Comparison of ENCODE assay signal across 17 cellular contexts in the genomic region with DNA sequence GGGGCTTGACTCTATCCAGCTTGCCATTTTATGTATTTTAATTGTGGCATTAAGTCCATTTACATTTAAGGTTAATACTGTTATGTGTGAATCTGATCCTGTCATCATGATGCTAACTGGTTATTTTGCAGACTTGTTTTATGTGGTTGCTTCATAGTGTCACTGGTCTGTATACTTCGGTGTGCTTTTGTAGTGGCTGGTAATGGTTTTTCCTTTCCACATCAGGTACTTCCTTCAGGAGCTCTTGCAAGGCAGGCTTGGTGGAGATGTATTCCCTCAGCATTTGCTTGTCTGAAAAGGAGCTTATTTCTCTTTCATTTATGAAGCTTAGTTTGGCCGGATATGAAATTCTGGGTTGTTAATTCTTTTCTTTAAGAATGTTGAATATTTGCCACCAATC.
DNase-seq lines count a peak whose midpoint lies in the region; ATAC-seq, FAIRE-seq and TF ChIP-seq lines count a peak whose summit lies in the region.
"Had no signal": no experiment of that assay in that cellular context is flagged by ENCODE, and none has a peak within 500 bp of the region (broad histone marks: within the 10 kb centered on the region; RNA-seq: fewer than 3 reads in every experiment).

No MANE protein-coding gene starts in this region.

- H3K4me3 Mint-ChIP-seq in activated CD8-positive, alpha-beta T cell treated with anti-CD3 and anti-CD28 coated beads, Interleukin-2, amount 10 ng/mL, durations not matched to agents 7 days and 5 days = peak overlapping the region; percentile 7
- no peak overlapping the region for H3K4me3 Mint-ChIP-seq in activated CD8-positive, alpha-beta T cell treated with anti-CD3 and anti-CD28 coated beads for 36 hours
- no peak overlapping the region for H3K4me3 Mint-ChIP-seq in endodermal cell
- H3K4me3 Mint-ChIP-seq: CD4-positive, alpha-beta memory T cell; GM23338; H9 had no signal

- H2AFZ ChIP-seq in DND-41 (ENCODE audit: low read depth, low read length) = no peak overlapping the region
- H2AFZ ChIP-seq: GM23338 had no signal

- POLR2A ChIA-PET in activated CD8-positive, alpha-beta T cell treated with anti-CD3 and anti-CD28 coated beads, Interleukin-2, amount 10 ng/mL, durations not matched to agents 7 days and 5 days (lab: Charles Lee) = no interaction called here
- POLR2A ChIA-PET in activated CD8-positive, alpha-beta T cell treated with anti-CD3 and anti-CD28 coated beads for 36 hours (lab: Charles Lee) = no interaction called here

- H3K36me3 Mint-ChIP-seq in activated CD8-positive, alpha-beta T cell treated with anti-CD3 and anti-CD28 coated beads, Interleukin-2, amount 10 ng/mL, durations not matched to agents 7 days and 5 days (ENCODE audit: low read depth) = peaks cover 63% of the 10 kb centered on the region
- peaks cover 35% of the 10 kb centered on the region for H3K36me3 Mint-ChIP-seq in activated CD8-positive, alpha-beta T cell treated with anti-CD3 and anti-CD28 coated beads for 36 hours (ENCODE audit: low read depth)
- H3K36me3 Mint-ChIP-seq in endodermal cell (ENCODE audit: low read depth) = peaks cover 80% of the 10 kb centered on the region

- FAIRE-seq in GM12892 (lab: Jason Lieb, UNC) = peak; percentile 46
- FAIRE-seq: G401.6, GM19239 had no signal

- peaks cover 42% of the 10 kb centered on the region for H3K36me3 ChIP-seq in DND-41 (ENCODE audit: insufficient read depth, low read length)
- peaks cover 53% of the 10 kb centered on the region for H3K36me3 ChIP-seq in endodermal cell (ENCODE audit: control insufficient read depth, insufficient read depth, low read length)

- H3K9me3 ChIP-seq in DND-41 (ENCODE audit: insufficient read depth, low read length, severe bottlenecking) = no peaks in the 10 kb centered on the region
- H3K9me3 ChIP-seq in endodermal cell (ENCODE audit: control insufficient read depth, low read length) = peaks cover 78% of the 10 kb centered on the region

- no peak overlapping the region for H3K4me2 ChIP-seq in DND-41 (ENCODE audit: insufficient read depth, low read length)
- H3K4me2 ChIP-seq: GM23338 had no signal

- H3K27me3 ChIP-seq in DND-41 (ENCODE audit: insufficient read depth, low read length, poor library complexity) (no peaks in the 10 kb centered on the region), endodermal cell (ENCODE audit: control insufficient read depth, insufficient read depth, low read length, poor library complexity, severe bottlenecking) (no peaks in the 10 kb centered on the region)

- no peaks in the 10 kb centered on the region for H3K79me2 ChIP-seq in DND-41 (ENCODE audit: insufficient read depth, low read length)

- TF ChIP-seq CTCF in activated CD8-positive, alpha-beta T cell treated with anti-CD3 and anti-CD28 coated beads for 36 hours (IDR thresholded peaks at IDR 0.05) = no peak
- TF ChIP-seq CTCF in DND-41 (IDR thresholded peaks at IDR 0.05; ENCODE audit: borderline replicate concordance, extremely low read depth, low read length, poor library complexity, severe bottlenecking) = no peak
- TF ChIP-seq CTCF in endodermal cell (conservative IDR thresholded peaks at IDR 0.05) = no peak

- CTCF ChIA-PET in activated CD8-positive, alpha-beta T cell treated with anti-CD3 and anti-CD28 coated beads, Interleukin-2, amount 10 ng/mL, durations not matched to agents 7 days and 5 days (lab: Charles Lee) = interaction anchor here (1.0 to 1.6 kb wide), 2 partner anchors 14 to 19 kb away, joined by 4 read pairs; no protein-coding TSS in a partner anchor
- CTCF ChIA-PET in activated CD8-positive, alpha-beta T cell treated with anti-CD3 and anti-CD28 coated beads for 36 hours (lab: Charles Lee) = interaction anchor here (1.3 kb wide), 1 partner anchor 25 kb away, joined by 3 read pairs; no protein-coding TSS in a partner anchor

- ATAC-seq in activated CD8-positive, alpha-beta T cell treated with anti-CD3 and anti-CD28 coated beads, Interleukin-2, amount 10 ng/mL, durations not matched to agents 7 days and 5 days = no peak
- no peak for ATAC-seq in activated CD8-positive, alpha-beta T cell treated with anti-CD3 and anti-CD28 coated beads for 36 hours
- peak; percentile 74 for ATAC-seq in DND-41 (ENCODE audit: insufficient read depth, low read depth)
- ATAC-seq: GM23338, HCT116 had no signal

- H3K9ac ChIP-seq in DND-41 (ENCODE audit: low read depth, low read length) (no peak overlapping the region), endodermal cell (ENCODE audit: extremely low read depth, low read length, poor library complexity, severe bottlenecking) (no peak overlapping the region)

- peaks cover 14% of the 10 kb centered on the region for H3K9me3 Mint-ChIP-seq in activated CD8-positive, alpha-beta T cell treated with anti-CD3 and anti-CD28 coated beads, Interleukin-2, amount 10 ng/mL, durations not matched to agents 7 days and 5 days (ENCODE audit: insufficient read depth)
- peaks cover 27% of the 10 kb centered on the region for H3K9me3 Mint-ChIP-seq in activated CD8-positive, alpha-beta T cell treated with anti-CD3 and anti-CD28 coated beads for 36 hours
- peaks cover 70% of the 10 kb centered on the region for H3K9me3 Mint-ChIP-seq in endodermal cell

- H3K27me3 Mint-ChIP-seq in activated CD8-positive, alpha-beta T cell treated with anti-CD3 and anti-CD28 coated beads, Interleukin-2, amount 10 ng/mL, durations not matched to agents 7 days and 5 days (ENCODE audit: low read depth) = no peaks in the 10 kb centered on the region
- no peaks in the 10 kb centered on the region for H3K27me3 Mint-ChIP-seq in activated CD8-positive, alpha-beta T cell treated with anti-CD3 and anti-CD28 coated beads for 36 hours
- peaks cover 58% of the 10 kb centered on the region for H3K27me3 Mint-ChIP-seq in endodermal cell (ENCODE audit: insufficient read depth)
- H3K27me3 Mint-ChIP-seq: CD4-positive, alpha-beta memory T cell had no signal

- H4K20me1 ChIP-seq in DND-41 (ENCODE audit: insufficient read depth, low read length) = no peaks in the 10 kb centered on the region

- peaks cover 23% of the 10 kb centered on the region for H3K4me1 Mint-ChIP-seq in activated CD8-positive, alpha-beta T cell treated with anti-CD3 and anti-CD28 coated beads, Interleukin-2, amount 10 ng/mL, durations not matched to agents 7 days and 5 days (ENCODE audit: low read depth)
- H3K4me1 Mint-ChIP-seq in activated CD8-positive, alpha-beta T cell treated with anti-CD3 and anti-CD28 coated beads for 36 hours (ENCODE audit: low read depth) = peaks cover 3% of the 10 kb centered on the region
- no peaks in the 10 kb centered on the region for H3K4me1 Mint-ChIP-seq in endodermal cell
- H3K4me1 Mint-ChIP-seq: CD4-positive, alpha-beta memory T cell; GM23338; H9 had no signal

- WGBS in endodermal cell (ENCODE audit: insufficient coverage in 1 of 2, insufficient read length in 1 of 2), 2 experiments = 75 to 95% methylated on average over 1 to 2 of the region's 2 CpGs

- no peak overlapping the region for H3K4me3 ChIP-seq in DND-41 (ENCODE audit: low read depth in 1 of 2, low read length in 2 of 2)
- H3K4me3 ChIP-seq in endodermal cell (ENCODE audit: low read length) = peak overlapping the region; percentile 61
- H3K4me3 ChIP-seq: GM23338 had no signal

- H3K4me1 ChIP-seq in DND-41 (ENCODE audit: insufficient read depth, low read length) (peaks cover 14% of the 10 kb centered on the region), endodermal cell (ENCODE audit: control insufficient read depth, insufficient read depth, low read length) (no peaks in the 10 kb centered on the region)

- no peak for DNase-seq in activated CD8-positive, alpha-beta T cell treated with anti-CD3 and anti-CD28 coated beads, Interleukin-2, amount 10 ng/mL, durations not matched to agents 7 days and 5 days
- DNase-seq in activated CD8-positive, alpha-beta T cell treated with anti-CD3 and anti-CD28 coated beads for 36 hours = no peak
- DNase-seq in DND-41 = peak; percentile 16
- DNase-seq in GM12892 (ENCODE audit: insufficient read length) = no peak
- no peak for DNase-seq in endodermal cell
- no peak for DNase-seq in NCI-H345 (lab: John Stamatoyannopoulos, UW)
- DNase-seq: C1 segment of cervical spinal cord; Calu3; CD4-positive, alpha-beta memory T cell; COR-L47; DMS53; DMS79 treated with DMSO at 0.1 percent for 48 hours; H9 had no signal

- peak overlapping the region; percentile 51 for H3K27ac Mint-ChIP-seq in activated CD8-positive, alpha-beta T cell treated with anti-CD3 and anti-CD28 coated beads, Interleukin-2, amount 10 ng/mL, durations not matched to agents 7 days and 5 days
- H3K27ac Mint-ChIP-seq in activated CD8-positive, alpha-beta T cell treated with anti-CD3 and anti-CD28 coated beads for 36 hours = no peak overlapping the region
- H3K27ac Mint-ChIP-seq in endodermal cell = no peak overlapping the region
- H3K27ac Mint-ChIP-seq: CD4-positive, alpha-beta memory T cell; GM23338; H9 had no signal

- TF ChIP-seq POLR2A in GM12892 (IDR thresholded peaks at IDR 0.05; ENCODE audit: low read depth, low read length) = no peak

- H3K27ac ChIP-seq in DND-41 (ENCODE audit: low read length) (peak overlapping the region; percentile 35; the same call in 1 of the 2 replicates), endodermal cell (ENCODE audit: low read depth, low read length) (no peak overlapping the region)

- intact Hi-C loops in activated CD8-positive, alpha-beta T cell treated with anti-CD3 and anti-CD28 coated beads for 36 hours (cut with micrococcal nuclease) = no loop called here
